ENCODE assay signal across 9 cellular contexts in the genomic region with DNA sequence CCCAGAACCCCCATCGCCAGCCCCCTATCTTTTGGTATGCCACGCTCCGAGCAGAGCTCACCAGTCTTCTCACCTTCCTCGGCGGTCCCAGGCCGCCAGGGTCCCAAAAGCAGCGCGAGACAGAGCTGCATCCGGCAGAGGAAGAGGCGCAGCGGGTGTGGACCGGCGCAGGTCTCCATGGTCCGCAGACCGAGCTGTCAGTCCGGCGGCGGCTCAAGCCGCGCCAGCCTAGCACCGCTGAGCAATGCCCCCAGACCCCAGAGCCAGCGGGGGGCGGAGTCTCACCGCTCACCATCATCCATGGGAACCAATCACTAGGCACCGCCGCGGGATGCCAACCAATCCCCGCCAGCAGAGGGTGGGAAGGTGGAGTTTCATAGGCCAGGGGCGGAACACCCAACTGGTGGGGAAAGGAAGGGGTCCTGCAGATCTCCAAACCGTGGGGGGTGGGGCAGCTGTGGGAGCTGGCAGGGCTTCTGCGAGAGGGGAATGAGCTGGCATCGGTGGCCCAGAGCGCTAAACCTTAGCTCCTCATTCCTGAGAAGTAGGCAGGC. TPM values are rescaled to one million over a fixed set of nuclear protein-coding genes. Genes with fewer than 3 reads are reported as not detected.
A peak's percentile ranks its signal among the peaks of the same experiment; 100 is the strongest.
DNase-seq lines count a peak whose midpoint lies in the region; ATAC-seq and TF ChIP-seq lines count a peak whose summit lies in the region.
"Had no signal": no experiment of that assay in that cellular context is flagged by ENCODE, and none has a peak within 500 bp of the region (broad histone marks: within the 10 kb centered on the region; RNA-seq: fewer than 3 reads in every experiment).

Gene EPHA10, minus strand, starts transcription at position 233 of the 554 bp plus-strand sequence. Its CDS starts 54 bp downstream, at position 179.

- no peak for ATAC-seq in stimulated activated naive CD8-positive, alpha-beta T cell treated with anti-CD3 and anti-CD28 coated beads, Interleukin-15, Interleukin-2, amounts not matched to agents 100 U/mL and 50 U/mL, for 24 hours
- no peak for ATAC-seq in HG03442 (IDR thresholded peaks at IDR 0.05; ENCODE audit: unreplicated experiment)

- no TSS peak for BruUV-seq in A673 (replicated peaks; lab: Mats Ljungman, UMichigan)

- no peak for TF ChIP-seq POLR2A in sigmoid colon (IDR thresholded peaks at IDR 0.05)

- 7 to 20% methylated on average over 33 of the region's 33 CpGs for WGBS in sigmoid colon, 2 donors

- no peak for DNase-seq in stimulated activated naive CD8-positive, alpha-beta T cell treated with anti-CD3 and anti-CD28 coated beads, Interleukin-15, Interleukin-2, amounts not matched to agents 100 U/mL and 50 U/mL, for 24 hours
- DNase-seq in NCI-H82 (lab: John Stamatoyannopoulos, UW) (peak; percentile 97), hypothalamus (lab: John Stamatoyannopoulos, UW) (peak in 31 of 51 donors; percentile 7 to 73 (median 41)), sigmoid colon (no peak), HUDEP-2 (lab: John Stamatoyannopoulos, UW; ENCODE audit: unreplicated experiment in 76 of 76) (no peak), A673 (ENCODE audit: low spot score) (no peak)

- H3K36me3 Mint-ChIP-seq in stimulated activated naive CD8-positive, alpha-beta T cell treated with anti-CD3 and anti-CD28 coated beads, Interleukin-15, Interleukin-2, amounts not matched to agents 100 ng/mL and 50 ng/mL, for 24 hours (ENCODE audit: low read depth), result no peaks in the 10 kb centered on the region

- H3K4me3 ChIP-seq in sigmoid colon, result no peak within 1 kb of the TSS
- H3K4me3 ChIP-seq in A673 (ENCODE audit: low read depth, low read length, poor library complexity, severe bottlenecking), result no peak within 1 kb of the TSS

- no peak for TF ChIP-seq CTCF in sigmoid colon (IDR thresholded peaks at IDR 0.05)
- no peak for TF ChIP-seq CTCF in A673 (conservative IDR thresholded peaks at IDR 0.05; ENCODE audit: low read depth, low read length)

- CTCF ChIA-PET in A673 (lab: Charles Lee), result interaction anchor here (0.6 kb wide), 1 partner anchor 31 kb away, joined by 5 read pairs; no protein-coding TSS in a partner anchor

- POLR2A ChIA-PET in A673 (lab: Charles Lee; ENCODE audit: low non-redundant PET), result no interaction called here

- TF ChIP-seq EP300 in sigmoid colon (IDR thresholded peaks at IDR 0.05), result no peak

- no peaks in the 10 kb centered on the region for H3K9me3 Mint-ChIP-seq in stimulated activated naive CD8-positive, alpha-beta T cell treated with anti-CD3 and anti-CD28 coated beads, Interleukin-15, Interleukin-2, amounts not matched to agents 100 ng/mL and 50 ng/mL, for 24 hours

- no peak within 1 kb of the TSS for H3K27ac Mint-ChIP-seq in stimulated activated naive CD8-positive, alpha-beta T cell treated with anti-CD3 and anti-CD28 coated beads, Interleukin-15, Interleukin-2, amounts not matched to agents 100 ng/mL and 50 ng/mL, for 24 hours

- H3K36me3 ChIP-seq in sigmoid colon, result no peaks in the 10 kb centered on the region
- H3K36me3 ChIP-seq in A673 (ENCODE audit: insufficient read depth, low read length, poor library complexity, severe bottlenecking), result no peaks in the 10 kb centered on the region

- peaks cover 8% of the 10 kb centered on the region for H3K4me1 Mint-ChIP-seq in stimulated activated naive CD8-positive, alpha-beta T cell treated with anti-CD3 and anti-CD28 coated beads, Interleukin-15, Interleukin-2, amounts not matched to agents 100 ng/mL and 50 ng/mL, for 24 hours (ENCODE audit: low read depth)

- intact Hi-C loops in sigmoid colon (cut with DNase I) (no loop called here), A673 (cut with micrococcal nuclease; ENCODE audit: unreplicated experiment) (no loop called here)

- H3K4me1 ChIP-seq in sigmoid colon (no peaks in the 10 kb centered on the region), A673 (ENCODE audit: insufficient read depth, low read length, poor library complexity, severe bottlenecking) (no peaks in the 10 kb centered on the region)

- peaks cover 23 to 86% (median 48%) of the 10 kb centered on the region in 3 donors for H3K27me3 ChIP-seq in sigmoid colon
- peaks cover 87% of the 10 kb centered on the region for H3K27me3 ChIP-seq in A673 (replicated peaks; ENCODE audit: insufficient read depth, low read depth, low read length, poor library complexity)

- peak within 1 kb of the TSS; percentile 48 for H3K4me3 Mint-ChIP-seq in stimulated activated naive CD8-positive, alpha-beta T cell treated with anti-CD3 and anti-CD28 coated beads, Interleukin-15, Interleukin-2, amounts not matched to agents 100 ng/mL and 50 ng/mL, for 24 hours

- peaks cover 76% of the 10 kb centered on the region for H3K27me3 Mint-ChIP-seq in stimulated activated naive CD8-positive, alpha-beta T cell treated with anti-CD3 and anti-CD28 coated beads, Interleukin-15, Interleukin-2, amounts not matched to agents 100 ng/mL and 50 ng/mL, for 24 hours

- H3K27ac ChIP-seq in sigmoid colon (no peak within 1 kb of the TSS), A673 (ENCODE audit: low read depth, low read length, poor library complexity, severe bottlenecking) (no peak within 1 kb of the TSS)

- H3K9me3 ChIP-seq in sigmoid colon, result no peaks in the 10 kb centered on the region
- no peaks in the 10 kb centered on the region for H3K9me3 ChIP-seq in A673 (ENCODE audit: low read depth, low read length, poor library complexity, severe bottlenecking)

RNA-seq across cellular contexts. Expression of gene EPHA10, which starts in this region (rescaled TPM):
- total RNA-seq in sigmoid colon (under 1 TPM; 0.14 to 0.83 (median 0.52) TPM), A673 (2021) (not detected in 2 replicates)
- polyA plus RNA-seq in sigmoid colon, result 10 to 100 TPM in 1 of 3 donors, 1 to 10 TPM in 2; 5.4 to 33.3 (median 7.6) TPM
- total RNA-seq: T-helper 2 cell treated with Interferon-gamma antibody and Interleukin-4, amounts not matched to agents 100 ng/mL and 5 ng/mL, for 36 hours had no signal

Comparison
In these comparisons a context has a peak if more than half of its experiments do, and no peak if none do; other contexts are left out.
1. DNase-seq: peak in NCI-H82 (single experiment) and hypothalamus (31 of 51); none in stimulated activated naive CD8-positive, alpha-beta T cell treated with anti-CD3 and anti-CD28 coated beads, Interleukin-15, Interleukin-2, amounts not matched to agents 100 U/mL and 50 U/mL, for 24 hours (single experiment), sigmoid colon (single experiment), HUDEP-2 (0 of 76) and A673 (single experiment).